Comparison of ENCODE assay signal across 8 cellular contexts in the genomic region with DNA sequence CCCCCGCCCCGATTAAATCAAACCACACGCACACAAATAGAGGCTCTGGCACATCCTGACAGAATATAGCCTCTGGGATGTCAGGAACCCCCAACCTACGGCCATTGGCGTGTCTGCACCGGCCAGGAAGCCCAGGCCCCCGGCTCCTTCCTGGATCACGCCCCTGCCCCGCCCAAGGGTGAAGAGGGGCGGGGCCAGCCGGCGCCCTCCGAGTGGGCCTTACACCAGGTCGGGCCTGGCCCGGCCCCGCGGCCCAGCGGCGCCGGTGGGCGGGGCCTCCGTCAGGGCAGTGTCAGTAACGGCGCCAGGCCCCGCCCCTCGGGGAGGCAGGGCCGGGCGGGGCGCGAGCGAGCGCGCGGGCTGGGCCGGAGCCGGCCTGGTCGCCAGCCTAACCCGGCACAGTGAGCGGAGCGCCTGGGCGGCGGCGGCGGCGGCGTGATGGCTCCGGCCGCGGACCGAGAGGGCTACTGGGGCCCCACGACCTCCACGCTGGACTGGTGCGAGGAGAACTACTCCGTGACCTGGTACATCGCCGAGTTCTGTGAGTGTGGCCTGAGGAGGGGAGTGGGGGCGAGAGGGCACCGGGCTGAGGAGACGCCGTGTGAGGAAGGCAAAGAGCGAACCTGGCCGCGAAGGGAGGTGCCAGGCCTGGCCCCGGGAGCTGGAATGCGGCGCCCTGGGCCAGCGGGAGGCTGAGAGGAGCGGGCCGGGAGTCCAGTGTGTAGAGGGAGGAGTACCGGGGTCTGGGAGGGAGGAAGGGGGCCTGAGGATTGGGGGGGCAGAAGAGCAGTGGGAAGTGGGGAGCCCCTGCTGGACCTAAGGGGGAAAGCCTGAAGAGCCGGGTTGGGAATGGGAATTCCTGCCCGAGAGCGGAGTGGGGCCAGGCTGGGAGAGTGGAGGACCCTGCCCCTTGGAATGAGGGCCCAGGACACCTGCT. TPM values are rescaled to one million over a fixed set of nuclear protein-coding genes. Genes with fewer than 3 reads are reported as not detected.
A peak's percentile ranks its signal among the peaks of the same experiment; 100 is the strongest.
DNase-seq lines count a peak whose midpoint lies in the region; ATAC-seq and TF ChIP-seq lines count a peak whose summit lies in the region.

TSS of gene ACER3 (plus strand) at position 380 of the 937 bp plus-strand sequence. CDS start at position 439, 59 bp downstream.

- H3K4me3 ChIP-seq in GM06990 (replicated peaks; ENCODE audit: low read depth, low read length) = peak within 1 kb of the TSS; percentile 89
- H3K4me3 ChIP-seq in MG63 = peak within 1 kb of the TSS; percentile 77

- peak; percentile 97 for DNase-seq in GM06990 (ENCODE audit: extremely low read depth, insufficient read length)
- peak; percentile 84 for DNase-seq in HCEC 1CT
- peak; percentile 92 for DNase-seq in MG63
- DNase-seq in SK-MEL-5 (ENCODE audit: low read depth, low spot score) = peak; percentile 87
- DNase-seq in activated naive CD4-positive, alpha-beta T cell treated with Interleukin-2 at 50 U/mL for 16 hours = peak; percentile 85
- peak; percentile 99 for DNase-seq in germinal center (ENCODE audit: low spot score)
- DNase-seq in omental fat pad (ENCODE audit: low spot score) = peak; percentile 81

- no peaks in the 10 kb centered on the region for H3K27me3 ChIP-seq in GM06990 (replicated peaks; ENCODE audit: control insufficient read depth, insufficient read depth, low read length)
- no peaks in the 10 kb centered on the region for H3K27me3 ChIP-seq in MG63

- no peaks in the 10 kb centered on the region for H3K9me3 ChIP-seq in MG63

- in situ Hi-C loops in SK-MEL-5 (cut with HindIII; ENCODE audit: low pct_unique_long_range_greater_than_20kb, low sequenced_read_pairs) = no loop called here

- H3K36me3 ChIP-seq in GM06990 (ENCODE audit: control insufficient read depth, insufficient read depth, low read length) (no peaks in the 10 kb centered on the region), MG63 (no peaks in the 10 kb centered on the region)

- H3K27ac ChIP-seq in temporal lobe (ENCODE audit: low read depth, low read length) = peak within 1 kb of the TSS; percentile 84

- TF ChIP-seq CTCF in GM06990 (IDR thresholded peaks at IDR 0.05; ENCODE audit: insufficient read depth, low read length, poor library complexity, severe bottlenecking) (peak; percentile 34), omental fat pad (IDR thresholded peaks at IDR 0.05) (no peak)

- ATAC-seq in omental fat pad (ENCODE audit: low FRiP score) = peak; percentile 99

RNA-seq across cellular contexts. Expression of gene ACER3, which starts in this region (rescaled TPM):
- total RNA-seq in MG63 (2014; rRNA removed; shearing (Covaris generic); ENCODE audit: low replicate concordance) = 15.8 and 56.2 TPM in 2 replicates
- 8.2 and 11.0 TPM in 2 replicates for total RNA-seq in SK-MEL-5 (2014; rRNA removed; shearing (Covaris generic))
- 5.8 and 13.2 TPM in 2 replicates for polyA plus RNA-seq in SK-MEL-5 (2015; cell fraction: cytosol; rRNA removed)
- 5.7 and 14.6 TPM in 2 replicates for polyA plus RNA-seq in SK-MEL-5 (2015; cell fraction: nucleus; rRNA removed)
- total RNA-seq in omental fat pad (10 to 100 TPM; 19.0 to 26.6 (median 22.0) TPM), temporal lobe (12.3 TPM)

Comparison
In these comparisons a context has a peak if more than half of its experiments do, and no peak if none do; other contexts are left out.
1. Peak in every context shown above with its lines: DNase-seq, ATAC-seq, H3K4me3 ChIP-seq and H3K27ac ChIP-seq.